8 cellular contexts compared by ENCODE assay signal in the genomic region with DNA sequence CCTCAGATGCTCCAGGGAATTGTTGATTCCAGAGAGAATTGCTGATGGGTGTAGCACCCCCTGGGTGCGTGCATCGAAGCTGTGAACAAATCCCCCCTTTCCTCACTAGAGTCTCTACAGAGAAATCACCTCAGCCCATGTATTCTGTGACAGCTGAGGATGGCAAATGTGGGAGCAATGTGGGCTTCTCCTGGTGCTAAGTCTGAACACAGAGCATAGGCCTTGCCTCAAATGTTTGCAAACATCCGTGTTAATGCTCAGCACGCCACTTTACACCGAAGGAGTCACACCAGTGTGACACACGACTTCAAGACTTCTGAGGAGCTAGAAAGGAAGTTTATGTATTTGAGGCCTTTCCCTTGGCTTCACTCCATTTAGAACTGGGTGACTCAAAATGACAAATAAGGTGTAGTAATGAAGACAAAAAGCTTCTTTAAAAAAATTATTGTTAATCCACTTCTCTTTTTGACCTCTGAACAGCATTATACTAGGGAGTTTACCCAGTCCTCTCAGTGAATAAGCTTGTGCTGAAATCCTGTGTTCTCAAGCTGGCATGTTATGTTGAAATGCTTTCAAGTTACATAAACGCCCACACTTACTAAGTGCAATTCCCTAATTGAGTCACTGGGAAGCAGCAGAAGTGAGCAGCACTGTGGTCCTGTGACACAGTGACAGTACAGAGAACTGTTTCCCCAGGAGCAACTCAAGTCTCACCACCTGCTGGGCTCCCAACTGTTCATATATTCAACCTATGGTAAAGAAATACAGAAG.
DNase-seq lines count a peak whose midpoint lies in the region; ATAC-seq lines count a peak whose summit lies in the region.

No MANE protein-coding gene starts in this region.

- no peak overlapping the region for H3K9ac ChIP-seq in muscle layer of colon (ENCODE audit: low read length)

- H3K4me1 ChIP-seq in muscle layer of colon (ENCODE audit: insufficient read depth, low read length) = peaks cover 14% of the 10 kb centered on the region

- no peak overlapping the region for H3K4me3 ChIP-seq in muscle layer of colon (ENCODE audit: low read depth in 1 of 2, low read length in 2 of 2)

- H3K27me3 ChIP-seq in muscle layer of colon (ENCODE audit: control insufficient read depth in 1 of 2, insufficient read depth in 2 of 2, low read length in 2 of 2) = no peaks in the 10 kb centered on the region

- DNase-seq in AML-193 (lab: John Stamatoyannopoulos, UW) (peak; percentile 96 to 97), RKO (ENCODE audit: low spot score) (peak; percentile 86), epithelial cell of prostate (ENCODE audit: low read depth, low spot score) (peak; percentile 79), cortex of kidney (lab: John Stamatoyannopoulos, UW) (no peak)
- DNase-seq in effector CD4-positive, alpha-beta T cell = no peak

- H3K9me3 ChIP-seq in muscle layer of colon (ENCODE audit: low read length) = no peaks in the 10 kb centered on the region

- H3K27ac ChIP-seq in epithelial cell of prostate = peak overlapping the region; percentile 53
- peak overlapping the region; percentile 10 for H3K27ac ChIP-seq in muscle layer of colon (ENCODE audit: low read depth, low read length)

- ATAC-seq in GM19023 (IDR thresholded peaks at IDR 0.05; ENCODE audit: unreplicated experiment) (peak; percentile 73), HG03066 (IDR thresholded peaks at IDR 0.05; ENCODE audit: low read depth, unreplicated experiment) (peak; percentile 67)

- no peaks in the 10 kb centered on the region for H3K36me3 ChIP-seq in muscle layer of colon (ENCODE audit: insufficient read depth, low read length)

Comparison
In these comparisons a context has a peak if more than half of its experiments do, and no peak if none do; other contexts are left out.
1. DNase-seq: peak in AML-193 (2 of 2), RKO (single experiment) and epithelial cell of prostate (single experiment); none in effector CD4-positive, alpha-beta T cell (single experiment) and cortex of kidney (single experiment).